12 cellular contexts compared by ENCODE assay signal in the genomic region with DNA sequence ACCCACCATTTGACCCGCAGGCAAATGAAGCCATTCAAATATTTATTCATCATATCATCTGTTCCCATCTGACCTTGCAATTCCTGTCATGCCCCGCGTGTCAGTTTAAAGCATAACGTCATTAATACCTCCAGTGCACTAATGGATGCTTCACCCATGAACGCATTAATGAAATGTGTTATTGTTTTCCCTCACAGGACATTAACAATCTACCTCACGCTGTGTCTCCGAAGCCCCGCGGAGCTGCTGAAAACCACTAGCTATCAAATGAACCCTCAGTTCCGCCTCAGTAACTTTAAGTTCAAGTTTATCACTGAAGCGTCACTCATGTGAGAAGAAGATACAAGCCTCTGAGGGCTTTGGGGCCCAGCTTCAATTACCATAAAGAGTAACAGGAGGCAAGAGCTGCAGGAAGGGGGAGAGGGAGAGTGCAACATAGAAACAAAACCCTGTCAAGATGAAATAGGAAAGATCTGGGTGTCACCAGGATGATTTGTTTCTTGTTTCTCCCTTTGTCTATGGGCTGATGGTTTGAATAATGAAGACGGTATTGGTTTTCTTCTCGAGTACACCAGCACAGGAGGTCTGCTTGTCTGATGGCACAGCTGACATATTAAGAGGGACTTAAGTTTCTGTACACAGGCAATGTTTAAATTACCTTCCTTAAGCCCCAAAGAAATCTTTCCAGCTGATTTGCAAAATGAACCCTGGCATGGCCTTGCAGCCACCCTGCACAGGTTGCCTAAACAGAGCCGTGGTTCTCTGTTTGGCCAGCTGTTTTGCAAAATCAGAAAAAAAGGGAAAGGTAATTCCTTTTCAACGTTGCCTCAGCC.
DNase-seq lines count a peak whose midpoint lies in the region; ATAC-seq, FAIRE-seq and TF ChIP-seq lines count a peak whose summit lies in the region.
"Had no signal": no experiment of that assay in that cellular context is flagged by ENCODE, and none has a peak within 500 bp of the region (broad histone marks: within the 10 kb centered on the region; RNA-seq: fewer than 3 reads in every experiment).

No MANE protein-coding gene starts in this region.

- DNase-seq in Caco-2 = no peak
- DNase-seq in NCI-H1105 treated with DMSO at 0.1 percent for 48 hours (lab: John Stamatoyannopoulos, UW) = peak; percentile 94
- peak; percentile 96 for DNase-seq in NCI-H748 (lab: John Stamatoyannopoulos, UW; ENCODE audit: unreplicated experiment)
- DNase-seq in glutamatergic neuron = peak; percentile 39
- DNase-seq in transverse colon = no peak
- no peak for DNase-seq in stimulated activated CD4-positive, alpha-beta T cell treated with anti-CD3 and anti-CD28 coated beads, Interleukin-2, amount 100 ng/mL, for 24 hours
- DNase-seq in GM19239 (ENCODE audit: insufficient read length, low spot score) = no peak
- DNase-seq: activated CD8-positive, alpha-beta memory T cell treated with anti-CD3 and anti-CD28 coated beads, Interleukin-2, amount 50 U/mL, for 4 hours; amygdala; naive thymus-derived CD4-positive, alpha-beta T cell had no signal

- H3K27ac ChIP-seq in transverse colon = no peak overlapping the region

- 64 to 70% methylated on average over 8 to 15 of the region's 15 CpGs for WGBS in transverse colon (ENCODE audit: low coverage in 1 of 2), 2 donors

- no peak for TF ChIP-seq EP300 in transverse colon (IDR thresholded peaks at IDR 0.05; ENCODE audit: low read depth)

- H3K9me3 Mint-ChIP-seq in Caco-2 (ENCODE audit: unreplicated experiment) (peaks cover 9% of the 10 kb centered on the region), glutamatergic neuron (ENCODE audit: unreplicated experiment) (peaks cover 9% of the 10 kb centered on the region)
- H3K9me3 Mint-ChIP-seq: stimulated activated memory B cell treated with anti-CD40 and anti-IgM and Interleukin-4, amounts not matched to agents 10 μg/mL and 1 μg/mL and 100 μg/mL, for 72 hours had no signal

- H3K4me1 Mint-ChIP-seq in Caco-2 (ENCODE audit: low read depth, unreplicated experiment) (no peaks in the 10 kb centered on the region), glutamatergic neuron (ENCODE audit: low read depth, unreplicated experiment) (peaks cover 33% of the 10 kb centered on the region)
- H3K4me1 Mint-ChIP-seq: naive thymus-derived CD4-positive, alpha-beta T cell; stimulated activated memory B cell treated with anti-CD40 and anti-IgM and Interleukin-4, amounts not matched to agents 10 μg/mL and 1 μg/mL and 100 μg/mL, for 72 hours had no signal

- H3K4me1 ChIP-seq in Caco-2 (no peaks in the 10 kb centered on the region), transverse colon (no peaks in the 10 kb centered on the region)

- POLR2A ChIA-PET in Caco-2 (lab: Charles Lee) = no interaction called here

- no peak for FAIRE-seq in GM19239 (lab: Jason Lieb, UNC)

- CTCF ChIA-PET in Caco-2 (lab: Charles Lee) = no interaction called here

- no peak for TF ChIP-seq CTCF in Caco-2 (IDR thresholded peaks at IDR 0.05; ENCODE audit: insufficient read depth in 1 of 2, low read depth in 1 of 2, low read length in 1 of 2, severe bottlenecking in 1 of 2, unreplicated experiment in 1 of 2)
- TF ChIP-seq CTCF in glutamatergic neuron (IDR thresholded peaks at IDR 0.05; ENCODE audit: partially characterized antibody, unreplicated experiment) = no peak
- TF ChIP-seq CTCF in transverse colon (IDR thresholded peaks at IDR 0.05) = no peak

- in situ Hi-C loops in transverse colon (cut with MboI; ENCODE audit: low pct_ligation_motif_present in 1 of 4, low pct_unique_long_range_greater_than_20kb in 1 of 4, low sequenced_read_pairs in 3 of 4) = no loop called here

- H3K36me3 ChIP-seq in Caco-2 (ENCODE audit: control insufficient read depth, insufficient read depth, low read length) = no peaks in the 10 kb centered on the region
- H3K36me3 ChIP-seq in transverse colon = no peaks in the 10 kb centered on the region

- H3K27me3 Mint-ChIP-seq in Caco-2 (ENCODE audit: insufficient read depth, unreplicated experiment) (no peaks in the 10 kb centered on the region), glutamatergic neuron (ENCODE audit: unreplicated experiment) (no peaks in the 10 kb centered on the region)
- H3K27me3 Mint-ChIP-seq: stimulated activated memory B cell treated with anti-CD40 and anti-IgM and Interleukin-4, amounts not matched to agents 10 μg/mL and 1 μg/mL and 100 μg/mL, for 72 hours had no signal

- no peaks in the 10 kb centered on the region for H3K36me3 Mint-ChIP-seq in Caco-2 (ENCODE audit: insufficient read depth, unreplicated experiment)
- H3K36me3 Mint-ChIP-seq in glutamatergic neuron (ENCODE audit: unreplicated experiment) = no peaks in the 10 kb centered on the region
- H3K36me3 Mint-ChIP-seq: naive thymus-derived CD4-positive, alpha-beta T cell; stimulated activated memory B cell treated with anti-CD40 and anti-IgM and Interleukin-4, amounts not matched to agents 10 μg/mL and 1 μg/mL and 100 μg/mL, for 72 hours had no signal

- no peak overlapping the region for H3K4me3 Mint-ChIP-seq in Caco-2 (ENCODE audit: unreplicated experiment)
- peak overlapping the region; percentile 78 for H3K4me3 Mint-ChIP-seq in glutamatergic neuron (ENCODE audit: unreplicated experiment)
- H3K4me3 Mint-ChIP-seq: naive thymus-derived CD4-positive, alpha-beta T cell; stimulated activated memory B cell treated with anti-CD40 and anti-IgM and Interleukin-4, amounts not matched to agents 10 μg/mL and 1 μg/mL and 100 μg/mL, for 72 hours had no signal

- H3K27me3 ChIP-seq in Caco-2 (replicated peaks; ENCODE audit: control insufficient read depth, insufficient read depth, low read length) (no peaks in the 10 kb centered on the region), transverse colon (no peaks in the 10 kb centered on the region)

- H3K27ac Mint-ChIP-seq in Caco-2 (ENCODE audit: unreplicated experiment) (peak overlapping the region; percentile 48), glutamatergic neuron (ENCODE audit: unreplicated experiment) (peak overlapping the region; percentile 86)
- H3K27ac Mint-ChIP-seq: naive thymus-derived CD4-positive, alpha-beta T cell; stimulated activated memory B cell treated with anti-CD40 and anti-IgM and Interleukin-4, amounts not matched to agents 10 μg/mL and 1 μg/mL and 100 μg/mL, for 72 hours had no signal

- BruUV-seq in Caco-2 (replicated peaks; lab: Mats Ljungman, UMichigan) = no TSS peak

- intact Hi-C loops in Caco-2 (cut with micrococcal nuclease; ENCODE audit: unreplicated experiment) (no loop called here), transverse colon (cut with DNase I; ENCODE audit: low total_unique reads) (no loop called here)

- H3K4me3 ChIP-seq in Caco-2 (ENCODE audit: low read depth, low read length) = no peak overlapping the region
- no peak overlapping the region for H3K4me3 ChIP-seq in transverse colon

- no peak for TF ChIP-seq POLR2A in transverse colon (IDR thresholded peaks at IDR 0.05)

- no peak for ATAC-seq in HG03045 (IDR thresholded peaks at IDR 0.05; ENCODE audit: unreplicated experiment)
- ATAC-seq: naive thymus-derived CD4-positive, alpha-beta T cell; stimulated activated memory B cell treated with anti-CD40 and anti-IgM and Interleukin-4, amounts not matched to agents 10 μg/mL and 1 μg/mL and 100 μg/mL, for 72 hours had no signal

- no peaks in the 10 kb centered on the region for H3K9me3 ChIP-seq in Caco-2
- H3K9me3 ChIP-seq in transverse colon = no peaks in the 10 kb centered on the region

Comparison
In these comparisons a context has a peak if more than half of its experiments do, and no peak if none do; other contexts are left out.
1. DNase-seq: peak in NCI-H1105 treated with DMSO at 0.1 percent for 48 hours (single experiment), NCI-H748 (single experiment) and glutamatergic neuron (single experiment); none in Caco-2 (0 of 2), transverse colon (single experiment), stimulated activated CD4-positive, alpha-beta T cell treated with anti-CD3 and anti-CD28 coated beads, Interleukin-2, amount 100 ng/mL, for 24 hours (0 of 2) and GM19239 (single experiment).